8 cellular contexts compared by ENCODE assay signal in genomic region chr22:38205261-38206128, GRCh38. TPM values are rescaled to one million over a fixed set of nuclear protein-coding genes. Genes with fewer than 3 reads are reported as not detected.
DNase-seq lines count a peak whose midpoint lies in the region; ATAC-seq, FAIRE-seq and TF ChIP-seq lines count a peak whose summit lies in the region.

No MANE protein-coding gene starts in this region.

- H3K9me3 ChIP-seq in BLaER1 (no peaks in the 10 kb centered on the region), pancreas (no peaks in the 10 kb centered on the region)

- H4K20me1 ChIP-seq in BLaER1 = peaks cover 35% of the 10 kb centered on the region

- peak overlapping the region; percentile 64 for H3K27ac Mint-ChIP-seq in progenitor cell of endocrine pancreas

- DNase-seq in anterior cingulate cortex (lab: John Stamatoyannopoulos, UW) = peak in 43 of 58 donors; percentile 15 to 79 (median 48)
- DNase-seq in Right ventricle myocardium superior = peak; percentile 90
- DNase-seq in progenitor cell of endocrine pancreas (ENCODE audit: low spot score, unreplicated experiment) = no peak
- no peak for DNase-seq in activated T-cell treated with anti-CD3 and anti-CD28 coated beads for 4 hours
- DNase-seq in pancreas = no peak
- DNase-seq in NCI-H2081 (lab: John Stamatoyannopoulos, UW) = no peak
- DNase-seq in HuH-7 (ENCODE audit: low spot score) = no peak

- H3K27me3 ChIP-seq in BLaER1 (no peaks in the 10 kb centered on the region), pancreas (no peaks in the 10 kb centered on the region)

- H3K4me3 ChIP-seq in BLaER1 (no peak overlapping the region), pancreas (no peak overlapping the region)

- no peaks in the 10 kb centered on the region for H3K36me3 ChIP-seq in BLaER1
- H3K36me3 ChIP-seq in pancreas = no peaks in the 10 kb centered on the region

- peaks cover 4% of the 10 kb centered on the region for H3K4me1 Mint-ChIP-seq in progenitor cell of endocrine pancreas (ENCODE audit: low read depth)

- peaks cover 51% of the 10 kb centered on the region for H3K4me1 ChIP-seq in BLaER1
- H3K4me1 ChIP-seq in pancreas = peaks cover 0 to 10% (median 0%) of the 10 kb centered on the region in 3 donors

- H3K27ac ChIP-seq in BLaER1 (no peak overlapping the region), pancreas (no peak overlapping the region)

- H3K27me3 Mint-ChIP-seq in progenitor cell of endocrine pancreas = peaks cover 3% of the 10 kb centered on the region

- H3K36me3 Mint-ChIP-seq in progenitor cell of endocrine pancreas (ENCODE audit: insufficient read depth) = no peaks in the 10 kb centered on the region

- intact Hi-C loops in Right ventricle myocardium superior (cut with DNase I) = loop anchor here (2.0 kb wide), 1 partner anchor 23 kb away; no protein-coding TSS in a partner anchor
- intact Hi-C loops in pancreas (cut with DNase I) = no loop called here

- no peak for FAIRE-seq in pancreas (lab: Jason Lieb, UNC)

- no peak overlapping the region for H3K4me3 Mint-ChIP-seq in progenitor cell of endocrine pancreas (ENCODE audit: low read depth)

- TF ChIP-seq CTCF in progenitor cell of endocrine pancreas (IDR thresholded peaks at IDR 0.05; ENCODE audit: unreplicated experiment) (no peak), pancreas (IDR thresholded peaks at IDR 0.05) (no peak)

- H3K4me2 ChIP-seq in BLaER1 = peak overlapping the region; percentile 100

- no peak overlapping the region for H3K9ac ChIP-seq in BLaER1

- ATAC-seq in Right ventricle myocardium superior (ENCODE audit: poor library complexity) (peak; percentile 41), pancreas (no peak)

- WGBS in pancreas, 2 donors = 78 to 83% methylated on average over 15 of the region's 15 CpGs

- no peaks in the 10 kb centered on the region for H3K9me3 Mint-ChIP-seq in progenitor cell of endocrine pancreas (ENCODE audit: low read depth)

RNA-seq across cellular contexts. Expression of gene MAFF, which starts 3.7 kb away (rescaled TPM):
- total RNA-seq in Right ventricle myocardium superior (4.2 TPM), progenitor cell of endocrine pancreas (8.4 and 10.2 TPM in 2 replicates), pancreas (1 to 10 TPM; 3.4 to 8.9 (median 6.8) TPM)
- polyA plus RNA-seq in pancreas = 10 to 100 TPM; 10.6 to 16.7 TPM

RNA-seq across cellular contexts. Expression of gene PLA2G6, which starts 23.9 kb away (rescaled TPM):
- total RNA-seq in Right ventricle myocardium superior (12.0 TPM), progenitor cell of endocrine pancreas (76.0 and 76.4 TPM in 2 replicates), pancreas (10 to 100 TPM in 5 of 6 donors, 1 to 10 TPM in 1; 8.7 to 47.0 (median 21.3) TPM)
- polyA plus RNA-seq in pancreas = 100 to 1,000 TPM; 107 to 109 TPM

Comparison
In these comparisons a context has a peak if more than half of its experiments do, and no peak if none do; other contexts are left out.
1. DNase-seq: peak in anterior cingulate cortex (43 of 58) and Right ventricle myocardium superior (single experiment); none in progenitor cell of endocrine pancreas (single experiment), activated T-cell treated with anti-CD3 and anti-CD28 coated beads for 4 hours (single experiment), pancreas (0 of 6), NCI-H2081 (0 of 2) and HuH-7 (single experiment).